ENCODE assay signal across 27 cellular contexts in the genomic region with DNA sequence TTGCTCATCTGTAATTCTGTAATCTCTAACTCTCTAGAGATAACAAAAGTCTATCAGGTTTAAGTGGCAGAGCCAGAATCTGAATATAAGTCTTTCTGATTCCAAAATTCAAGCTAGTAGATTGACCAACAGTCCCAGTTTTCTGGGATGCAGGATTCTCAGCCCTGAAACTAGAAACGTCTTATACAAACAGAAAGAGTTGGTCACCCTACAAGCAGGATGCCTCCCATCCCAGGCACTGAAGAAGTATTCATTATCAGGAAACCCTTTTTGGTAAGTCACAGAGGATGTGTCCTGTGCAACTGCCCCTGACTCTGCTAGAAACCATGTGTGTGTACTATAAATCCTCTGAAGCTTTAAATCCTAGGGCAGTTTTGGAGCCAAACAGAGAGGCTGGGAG.
DNase-seq lines count a peak whose midpoint lies in the region; TF ChIP-seq lines count a peak whose summit lies in the region.
"Had no signal": no experiment of that assay in that cellular context is flagged by ENCODE, and none has a peak within 500 bp of the region (broad histone marks: within the 10 kb centered on the region; RNA-seq: fewer than 3 reads in every experiment).

No MANE protein-coding gene starts in this region.

- 25 to 47% (median 27%) methylated on average over 1 of the region's 1 CpG for WGBS in adrenal gland, 4 donors
- 18% methylated on average over 1 of the region's 1 CpG for WGBS in esophagus muscularis mucosa

- peaks cover 91% of the 10 kb centered on the region for H3K79me2 ChIP-seq in MM.1S (ENCODE audit: low read length)
- H3K79me2 ChIP-seq in osteoblast (ENCODE audit: insufficient read depth, low read length) = no peaks in the 10 kb centered on the region

- no peak for TF ChIP-seq CTCF in MM.1S (IDR thresholded peaks at IDR 0.05; ENCODE audit: low read length)
- no peak for TF ChIP-seq CTCF in adrenal gland (IDR thresholded peaks at IDR 0.05)
- TF ChIP-seq CTCF in osteoblast (IDR thresholded peaks at IDR 0.05; ENCODE audit: extremely low read depth, low read depth, low read length) = no peak
- no peak for TF ChIP-seq CTCF in esophagus muscularis mucosa (IDR thresholded peaks at IDR 0.05)
- no peak for TF ChIP-seq CTCF in CD14-positive monocyte (IDR thresholded peaks at IDR 0.05)

- intact Hi-C loops in adrenal gland (cut with DNase I) (no loop called here), esophagus muscularis mucosa (cut with DNase I) (no loop called here), CD14-positive monocyte (cut with micrococcal nuclease) (no loop called here)

- peaks cover 0 to 8% (median 0%) of the 10 kb centered on the region in 11 experiments; a peak in 1 of 22 replicates for H3K36me3 ChIP-seq in BLaER1 treated with 17β-estradiol and CSF1 and Interleukin-3, amounts not matched to agents 10 nM and 100 nM
- no peaks in the 10 kb centered on the region for H3K36me3 ChIP-seq in MM.1S (replicated peaks; ENCODE audit: insufficient read depth, low read length)
- no peaks in the 10 kb centered on the region for H3K36me3 ChIP-seq in adrenal gland (replicated peaks in 1 of 2)
- H3K36me3 ChIP-seq in osteoblast (ENCODE audit: insufficient read depth, low read length) = no peaks in the 10 kb centered on the region
- no peaks in the 10 kb centered on the region for H3K36me3 ChIP-seq in esophagus muscularis mucosa
- H3K36me3 ChIP-seq: pancreas had no signal

- H2AFZ ChIP-seq in MM.1S (ENCODE audit: low read length) (no peak overlapping the region), osteoblast (ENCODE audit: low read length) (no peak overlapping the region)

- H3K9me3 Mint-ChIP-seq in CD14-positive monocyte = no peaks in the 10 kb centered on the region
- H3K9me3 Mint-ChIP-seq: activated naive CD4-positive, alpha-beta T cell treated with anti-CD3 and anti-CD28 coated beads, Interleukin-2, amount 10 ng/mL, durations not matched to agents 7 days and 5 days; brain; IgD-negative memory B cell; immature natural killer cell had no signal

- H3K27me3 ChIP-seq in BLaER1 treated with 17β-estradiol and CSF1 and Interleukin-3, amounts not matched to agents 10 nM and 100 nM = no peaks in the 10 kb centered on the region
- H3K27me3 ChIP-seq in MM.1S (replicated peaks; ENCODE audit: insufficient read depth, low read length) (no peaks in the 10 kb centered on the region), adrenal gland (no peaks in the 10 kb centered on the region), osteoblast (ENCODE audit: insufficient read depth, low read length) (no peaks in the 10 kb centered on the region), esophagus muscularis mucosa (no peaks in the 10 kb centered on the region)
- H3K27me3 ChIP-seq: pancreas had no signal

- H4K20me1 ChIP-seq in BLaER1 treated with 17β-estradiol and CSF1 and Interleukin-3, amounts not matched to agents 10 nM and 100 nM = peaks cover 0 to 26% (median 0%) of the 10 kb centered on the region in 11 experiments; a peak in 2 of 22 replicates
- H4K20me1 ChIP-seq in MM.1S (ENCODE audit: insufficient read depth, low read length) (no peaks in the 10 kb centered on the region), osteoblast (ENCODE audit: insufficient read depth, low read length) (no peaks in the 10 kb centered on the region)

- no peak overlapping the region for H3K9ac ChIP-seq in BLaER1 treated with 17β-estradiol and CSF1 and Interleukin-3, amounts not matched to agents 10 nM and 100 nM
- peak overlapping the region; percentile 81; the same call in 1 of the 2 replicates for H3K9ac ChIP-seq in MM.1S (ENCODE audit: low read length)

- H3F3A ChIP-seq in MM.1S (ENCODE audit: insufficient read depth, low read length) = peaks cover 45% of the 10 kb centered on the region

- H3K4me3 Mint-ChIP-seq in CD14-positive monocyte = no peak overlapping the region
- H3K4me3 Mint-ChIP-seq: activated CD4-positive, alpha-beta T cell treated with anti-CD3 and anti-CD28 coated beads for 36 hours; activated naive CD4-positive, alpha-beta T cell treated with anti-CD3 and anti-CD28 coated beads, Interleukin-2, amount 10 ng/mL, durations not matched to agents 7 days and 5 days; brain; IgD-negative memory B cell; nephron progenitor cell had no signal

- H3K4me1 Mint-ChIP-seq in CD14-positive monocyte = peaks cover 13% of the 10 kb centered on the region

- TF ChIP-seq EP300 in esophagus muscularis mucosa (IDR thresholded peaks at IDR 0.05) = no peak

- DNase-seq in MM.1S = no peak
- DNase-seq in adrenal gland = no peak
- DNase-seq in osteoblast (ENCODE audit: insufficient read length, low spot score, missing footprints) = peak; percentile 64
- no peak for DNase-seq in SHP77 (lab: John Stamatoyannopoulos, UW)
- DNase-seq in esophagus muscularis mucosa (ENCODE audit: extremely low spot score) = no peak
- DNase-seq in CD14-positive monocyte (ENCODE audit: low spot score) = no peak
- no peak for DNase-seq in stimulated activated CD4-positive, alpha-beta T cell treated with anti-CD3 and anti-CD28 coated beads, Interleukin-4, amount 100 ng/mL, for 1 hour
- DNase-seq: activated CD4-positive, alpha-beta T cell treated with anti-CD3 and anti-CD28 coated beads for 36 hours; activated CD8-positive, alpha-beta T cell treated with anti-CD3 and anti-CD28 coated beads, Interleukin-2, amount 10 ng/mL, durations not matched to agents 7 days and 5 days; activated naive CD4-positive, alpha-beta T cell treated with anti-CD3 and anti-CD28 coated beads, Interleukin-2, amount 10 ng/mL, durations not matched to agents 7 days and 5 days; amniotic stem cell; cerebellar nuclear complex; dermis blood vessel endothelial cell; DMS153; hypothalamus; immature natural killer cell; left colon; NCI-H1105; NCI-H187 treated with DMSO at 0.1 percent for 48 hours; NCI-H524 treated with DMSO at 0.1 percent for 48 hours; nephron progenitor cell; pancreas; Right ventricle myocardium superior; stimulated activated naive CD4-positive, alpha-beta T cell had no signal

- H3K27ac Mint-ChIP-seq in CD14-positive monocyte = peak overlapping the region in 1 of 7 donors; percentile 41
- H3K27ac Mint-ChIP-seq: activated CD4-positive, alpha-beta T cell treated with anti-CD3 and anti-CD28 coated beads for 36 hours; activated naive CD4-positive, alpha-beta T cell treated with anti-CD3 and anti-CD28 coated beads, Interleukin-2, amount 10 ng/mL, durations not matched to agents 7 days and 5 days; IgD-negative memory B cell had no signal

- H3K9me2 ChIP-seq in MM.1S (replicated peaks; ENCODE audit: insufficient read depth, low read length) = no peaks in the 10 kb centered on the region

- H3K9me3 ChIP-seq in BLaER1 treated with 17β-estradiol and CSF1 and Interleukin-3, amounts not matched to agents 10 nM and 100 nM (replicated peaks in 1 of 11) = peaks cover 0 to 6% (median under 1%) of the 10 kb centered on the region in 11 experiments; a peak in 7 of 22 replicates
- H3K9me3 ChIP-seq in MM.1S (replicated peaks; ENCODE audit: insufficient read depth, low read length) = no peaks in the 10 kb centered on the region
- no peaks in the 10 kb centered on the region for H3K9me3 ChIP-seq in adrenal gland (replicated peaks in 1 of 3)
- H3K9me3 ChIP-seq in osteoblast (ENCODE audit: low read depth, low read length) = no peaks in the 10 kb centered on the region
- H3K9me3 ChIP-seq in esophagus muscularis mucosa = no peaks in the 10 kb centered on the region
- H3K9me3 ChIP-seq: pancreas had no signal

- no peaks in the 10 kb centered on the region for H3K27me3 Mint-ChIP-seq in CD14-positive monocyte (ENCODE audit: low read depth in 3 of 3)
- H3K27me3 Mint-ChIP-seq: activated CD4-positive, alpha-beta T cell treated with anti-CD3 and anti-CD28 coated beads for 36 hours; activated naive CD4-positive, alpha-beta T cell treated with anti-CD3 and anti-CD28 coated beads, Interleukin-2, amount 10 ng/mL, durations not matched to agents 7 days and 5 days had no signal

- peaks cover 11 to 26% (median 22%) of the 10 kb centered on the region in 10 experiments; a peak in 19 of 20 replicates for H3K4me1 ChIP-seq in BLaER1 treated with 17β-estradiol and CSF1 and Interleukin-3, amounts not matched to agents 10 nM and 100 nM
- H3K4me1 ChIP-seq in MM.1S (ENCODE audit: low read length) (peaks cover 71% of the 10 kb centered on the region), adrenal gland (replicated peaks in 1 of 2) (peaks cover 26 to 55% of the 10 kb centered on the region in 2 donors), osteoblast (ENCODE audit: insufficient read depth, low read length) (peaks cover 39% of the 10 kb centered on the region), esophagus muscularis mucosa (peaks cover 0 to 29% (median 20%) of the 10 kb centered on the region in 4 donors)

- TF ChIP-seq POLR2A in adrenal gland (IDR thresholded peaks at IDR 0.05) = no peak
- no peak for TF ChIP-seq POLR2A in esophagus muscularis mucosa (IDR thresholded peaks at IDR 0.05; ENCODE audit: low read depth)

- H3K36me3 Mint-ChIP-seq in CD14-positive monocyte = peaks cover 6 to 30% of the 10 kb centered on the region in 2 donors
- H3K36me3 Mint-ChIP-seq: activated naive CD4-positive, alpha-beta T cell treated with anti-CD3 and anti-CD28 coated beads, Interleukin-2, amount 10 ng/mL, durations not matched to agents 7 days and 5 days; brain; IgD-negative memory B cell; immature natural killer cell had no signal

- H3K4me3 ChIP-seq in BLaER1 treated with 17β-estradiol and CSF1 and Interleukin-3, amounts not matched to agents 10 nM and 100 nM = no peak overlapping the region
- H3K4me3 ChIP-seq in MM.1S (ENCODE audit: low read length) (no peak overlapping the region), adrenal gland (no peak overlapping the region), osteoblast (ENCODE audit: insufficient read depth, low read length) (no peak overlapping the region), esophagus muscularis mucosa (no peak overlapping the region)
- H3K4me3 ChIP-seq: pancreas had no signal

- peak overlapping the region in 8 of 11 experiments; percentile 1 to 87 (median 64); a peak in 13 of 22 replicates for H3K4me2 ChIP-seq in BLaER1 treated with 17β-estradiol and CSF1 and Interleukin-3, amounts not matched to agents 10 nM and 100 nM
- H3K4me2 ChIP-seq in MM.1S (ENCODE audit: low read depth, low read length) (peak overlapping the region; percentile 88), osteoblast (ENCODE audit: insufficient read depth, low read length) (no peak overlapping the region)

- H3K27ac ChIP-seq in BLaER1 treated with 17β-estradiol and CSF1 and Interleukin-3, amounts not matched to agents 10 nM and 100 nM = no peak overlapping the region
- peak overlapping the region; percentile 99; the same call in 1 of the 2 replicates for H3K27ac ChIP-seq in MM.1S (ENCODE audit: low read length)
- peak overlapping the region in 3 of 5 donors; percentile 30 to 48 (median 37) for H3K27ac ChIP-seq in adrenal gland
- H3K27ac ChIP-seq in osteoblast (ENCODE audit: low read depth, low read length) = no peak overlapping the region
- H3K27ac ChIP-seq in esophagus muscularis mucosa (replicated peaks in 1 of 4) = peak overlapping the region in 1 of 4 donors; percentile 1
- H3K27ac ChIP-seq: pancreas had no signal

Comparison
In these comparisons a context has a peak if more than half of its experiments do, and no peak if none do; other contexts are left out.
1. H3K27ac ChIP-seq: peak in MM.1S (single experiment) and adrenal gland (3 of 5); none in BLaER1 treated with 17β-estradiol and CSF1 and Interleukin-3, amounts not matched to agents 10 nM and 100 nM (0 of 11) and osteoblast (single experiment).